ENCODE assay signal across 10 cellular contexts in genomic region chr7:114426824-114427223, GRCh38. TPM values are rescaled to one million over a fixed set of nuclear protein-coding genes. Genes with fewer than 3 reads are reported as not detected.
DNase-seq lines count a peak whose midpoint lies in the region; ATAC-seq and TF ChIP-seq lines count a peak whose summit lies in the region.
"Had no signal": no experiment of that assay in that cellular context is flagged by ENCODE, and none has a peak within 500 bp of the region (broad histone marks: within the 10 kb centered on the region; RNA-seq: fewer than 3 reads in every experiment).

No MANE protein-coding gene starts in this region.

- POLR2A ChIA-PET in A673 (lab: Charles Lee; ENCODE audit: low non-redundant PET): no interaction called here
- POLR2A ChIA-PET in HCT116 (lab: Charles Lee): interaction anchor here (0.6 to 1.1 kb wide), 2 partner anchors 12 to 13 kb away, joined by 3 read pairs; no protein-coding TSS in a partner anchor

- TF ChIP-seq CTCF in A673 (conservative IDR thresholded peaks at IDR 0.05; ENCODE audit: low read depth, low read length) (peak; percentile 43), HCT116 (IDR thresholded peaks at IDR 0.05 in 2 of 3, conservative IDR thresholded peaks at IDR 0.05 in 1 of 3; ENCODE audit: borderline replicate concordance in 1 of 3, insufficient read depth in 1 of 3, low read depth in 2 of 3, low read length in 2 of 3) (peak; percentile 27 to 57 (median 42); a peak in 5 of 6 replicates), fibroblast of pulmonary artery (IDR thresholded peaks at IDR 0.05; ENCODE audit: low read length, missing control alignments) (peak; percentile 46), GM20000 (IDR thresholded peaks at IDR 0.05; ENCODE audit: extremely low read depth, missing control alignments) (no peak)

- H2AFZ ChIP-seq in HCT116 (ENCODE audit: low read depth, low read length, poor library complexity, severe bottlenecking): no peak overlapping the region

- H3K27ac Mint-ChIP-seq in T-helper 2 cell treated with Interferon-gamma antibody and Interleukin-4, amounts not matched to agents 5 μg/mL and 100 μg/mL, for 36 hours: no peak overlapping the region

- DNase-seq in A673 (ENCODE audit: low spot score) (peak; percentile 19), HCT116 (ENCODE audit: low read depth, low spot score) (peak; percentile 7), RKO (ENCODE audit: low spot score) (peak; percentile 60), fibroblast of pulmonary artery (ENCODE audit: low read depth) (peak; percentile 55), GM20000 (ENCODE audit: low spot score) (no peak), activated T-cell treated with anti-CD3 and anti-CD28 coated beads for 4 hours (no peak), NK-92 (lab: John Stamatoyannopoulos, UW; ENCODE audit: unreplicated experiment) (no peak)
- DNase-seq in T-helper 2 cell treated with Interferon-gamma antibody and Interleukin-4, amounts not matched to agents 5 μg/mL and 100 μg/mL, for 36 hours (ENCODE audit: low spot score): no peak
- DNase-seq: activated CD8-positive, alpha-beta memory T cell treated with anti-CD3 and anti-CD28 coated beads, Interleukin-2, amount 50 U/mL, for 48 hours; heart left ventricle had no signal

- CTCF ChIA-PET in A673 (lab: Charles Lee) (interaction anchor here (1.3 kb wide), 1 partner anchor 113 kb away, joined by 4 read pairs; no protein-coding TSS in a partner anchor), HCT116 (lab: Charles Lee) (interaction anchor here (0.9 to 3.2 kb wide), 20 partner anchors 9 to 1424 kb away, joined by 3 to 27 read pairs (median 5); partner anchors contain the start of gene FOXP2)

- H3K9me2 ChIP-seq in HCT116 (ENCODE audit: insufficient read depth): no peaks in the 10 kb centered on the region

- no peak overlapping the region for H3K4me2 ChIP-seq in HCT116 (ENCODE audit: low read length)

- H3K4me1 Mint-ChIP-seq in T-helper 2 cell treated with Interferon-gamma antibody and Interleukin-4, amounts not matched to agents 5 μg/mL and 100 μg/mL, for 36 hours (ENCODE audit: low read depth): no peaks in the 10 kb centered on the region

- H3K27ac ChIP-seq in A673 (ENCODE audit: low read depth, low read length, poor library complexity, severe bottlenecking) (no peak overlapping the region), HCT116 (ENCODE audit: low read depth, low read length) (no peak overlapping the region)
- H3K27ac ChIP-seq: heart left ventricle had no signal

- TF ChIP-seq POLR2A in HCT116 (IDR thresholded peaks at IDR 0.05; ENCODE audit: borderline replicate concordance, extremely low read depth, insufficient read depth, insufficient read length): no peak

- intact Hi-C loops in A673 (cut with micrococcal nuclease; ENCODE audit: unreplicated experiment) (loop anchor here (10.0 kb wide), 2 partner anchors 238 to 1428 kb away; no protein-coding TSS in a partner anchor), HCT116 (cut with micrococcal nuclease) (loop anchor here (2.0 kb wide), 1 partner anchor 236 kb away; no protein-coding TSS in a partner anchor)

- no peaks in the 10 kb centered on the region for H3K36me3 Mint-ChIP-seq in T-helper 2 cell treated with Interferon-gamma antibody and Interleukin-4, amounts not matched to agents 5 μg/mL and 100 μg/mL, for 36 hours (ENCODE audit: low read depth)

- H3K4me3 Mint-ChIP-seq in T-helper 2 cell treated with Interferon-gamma antibody and Interleukin-4, amounts not matched to agents 5 μg/mL and 100 μg/mL, for 36 hours: no peak overlapping the region

- BruUV-seq in A673 (replicated peaks; lab: Mats Ljungman, UMichigan) (no TSS peak), HCT116 (replicated peaks; lab: Mats Ljungman, UMichigan) (no TSS peak)

- no peaks in the 10 kb centered on the region for H3K9me3 ChIP-seq in A673 (ENCODE audit: low read depth, low read length, poor library complexity, severe bottlenecking)
- H3K9me3 ChIP-seq in HCT116 (ENCODE audit: control insufficient read depth in 1 of 2, insufficient read depth in 1 of 2, low read depth in 1 of 2, low read length in 2 of 2): no peaks in the 10 kb centered on the region
- H3K9me3 ChIP-seq: heart left ventricle had no signal

- no peaks in the 10 kb centered on the region for H3K27me3 Mint-ChIP-seq in T-helper 2 cell treated with Interferon-gamma antibody and Interleukin-4, amounts not matched to agents 5 μg/mL and 100 μg/mL, for 36 hours (ENCODE audit: low read depth)

- H3K9ac ChIP-seq in HCT116 (ENCODE audit: low read length): no peak overlapping the region

- 0 out of 2 replicates have a peak, but pooled peaks have one; percentile 63 for ATAC-seq in HCT116

- RAD21 ChIA-PET in HCT116 (lab: Charles Lee; ENCODE audit: low non-redundant PET in 1 of 2, low total read pairs in 2 of 2, uncharacterized antibody in 2 of 2, unreplicated experiment in 2 of 2): interaction anchor here (0.6 to 1.8 kb wide), 7 partner anchors 113 to 1482 kb away, joined by 3 to 6 read pairs (median 4); no protein-coding TSS in a partner anchor

- H4K20me1 ChIP-seq in HCT116 (ENCODE audit: insufficient read depth): no peaks in the 10 kb centered on the region

- H3K9me3 Mint-ChIP-seq in T-helper 2 cell treated with Interferon-gamma antibody and Interleukin-4, amounts not matched to agents 5 μg/mL and 100 μg/mL, for 36 hours: no peaks in the 10 kb centered on the region

- H3K27me3 ChIP-seq in A673 (replicated peaks; ENCODE audit: insufficient read depth, low read depth, low read length, poor library complexity): peaks cover 32% of the 10 kb centered on the region
- H3K27me3 ChIP-seq in HCT116 (ENCODE audit: insufficient read depth, low read length): no peaks in the 10 kb centered on the region
- H3K27me3 ChIP-seq: heart left ventricle had no signal

- peak; percentile 49 for TF ChIP-seq RAD21 in HCT116 (IDR thresholded peaks at IDR 0.05; ENCODE audit: low read depth)

- H3K36me3 ChIP-seq in A673 (ENCODE audit: insufficient read depth, low read length, poor library complexity, severe bottlenecking) (no peaks in the 10 kb centered on the region), HCT116 (ENCODE audit: control insufficient read depth in 1 of 2, insufficient read depth in 2 of 2, low read length in 2 of 2) (no peaks in the 10 kb centered on the region)
- H3K36me3 ChIP-seq: heart left ventricle had no signal

- H3K4me3 ChIP-seq in A673 (ENCODE audit: low read depth, low read length, poor library complexity, severe bottlenecking) (no peak overlapping the region), HCT116 (replicated peaks in 1 of 2; ENCODE audit: low read depth in 1 of 2, low read length in 2 of 2) (no peak overlapping the region), fibroblast of pulmonary artery (replicated peaks; ENCODE audit: low read depth, low read length) (no peak overlapping the region)
- H3K4me3 ChIP-seq: heart left ventricle had no signal

- H3K79me2 ChIP-seq in HCT116 (ENCODE audit: insufficient read depth, low read length): no peaks in the 10 kb centered on the region

- H3K4me1 ChIP-seq in A673 (ENCODE audit: insufficient read depth, low read length, poor library complexity, severe bottlenecking): no peaks in the 10 kb centered on the region
- H3K4me1 ChIP-seq in HCT116 (ENCODE audit: control insufficient read depth in 1 of 2, insufficient read depth in 2 of 2, low read length in 2 of 2): no peaks in the 10 kb centered on the region
- H3K4me1 ChIP-seq: heart left ventricle had no signal

TF ChIP-seq in HCT116, 20 proteins besides CTCF, POLR2A, EP300 and RAD21 (continues in another document):
- TF ChIP-seq MAX (IDR thresholded peaks at IDR 0.05) (no peak), EZH2phosphoT487 (IDR thresholded peaks at IDR 0.05; ENCODE audit: borderline replicate concordance) (no peak), EGR1 (IDR thresholded peaks at IDR 0.05; ENCODE audit: low read depth) (no peak), SIN3A (IDR thresholded peaks at IDR 0.05; ENCODE audit: low read depth) (no peak), ATF3 (IDR thresholded peaks at IDR 0.05) (no peak), ELF1 (IDR thresholded peaks at IDR 0.05; ENCODE audit: borderline replicate concordance, low read depth) (no peak), REST (IDR thresholded peaks at IDR 0.05; ENCODE audit: low read depth) (no peak), ZFX (IDR thresholded peaks at IDR 0.05) (no peak), SP1 (IDR thresholded peaks at IDR 0.05; ENCODE audit: low read depth) (no peak), POLR2AphosphoS5 (IDR thresholded peaks at IDR 0.05; ENCODE audit: low read depth, low read length) (no peak), SRF (IDR thresholded peaks at IDR 0.05; ENCODE audit: low read depth) (no peak), ZNF274 (IDR thresholded peaks at IDR 0.05; ENCODE audit: low read depth, low read length) (no peak)

RNA-seq across cellular contexts. Expression of gene FOXP2, which starts 12.2 kb away (rescaled TPM):
- total RNA-seq in A673 (2021) (not detected in 2 replicates), HCT116 (2021; ENCODE audit: unreplicated experiment) (2.5 TPM)
- 0.95 and 2.0 TPM in 2 replicates for polyA plus RNA-seq in HCT116 (2012)

Comparison
In these comparisons a context has a peak if more than half of its experiments do, and no peak if none do; other contexts are left out.
1. DNase-seq: peak in A673 (single experiment), HCT116 (single experiment), RKO (single experiment) and fibroblast of pulmonary artery (single experiment); none in GM20000 (single experiment), activated T-cell treated with anti-CD3 and anti-CD28 coated beads for 4 hours (single experiment), NK-92 (single experiment) and T-helper 2 cell treated with Interferon-gamma antibody and Interleukin-4, amounts not matched to agents 5 μg/mL and 100 μg/mL, for 36 hours (single experiment).